Comparison of ENCODE assay signal across 8 cellular contexts in the genomic region with DNA sequence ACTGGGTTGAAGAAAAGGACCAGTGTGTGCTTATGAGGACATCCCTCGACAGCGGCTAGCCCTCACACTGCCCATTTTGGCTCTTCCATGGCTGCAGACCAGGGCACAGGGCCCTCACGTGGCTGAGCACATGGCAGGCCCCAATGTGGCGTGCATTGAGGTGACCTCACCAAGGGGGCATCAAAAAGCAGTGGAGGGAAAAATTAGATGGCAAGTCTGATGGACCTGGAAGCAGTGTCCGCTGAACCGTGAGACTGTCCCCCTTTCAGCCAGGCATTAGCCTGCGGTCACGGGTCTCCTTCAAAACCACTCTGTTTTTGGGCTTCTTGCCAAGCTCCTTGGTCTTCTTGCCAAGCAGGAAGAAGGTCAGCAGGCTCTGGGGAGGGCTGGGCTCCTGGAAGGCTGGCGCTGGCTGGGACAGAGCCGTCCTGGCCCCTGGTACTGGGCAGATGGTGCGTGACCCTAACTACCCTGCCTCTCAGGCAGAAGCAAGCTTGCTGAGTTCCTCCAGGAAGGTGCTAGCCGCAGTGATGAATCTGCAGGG.
DNase-seq lines count a peak whose midpoint lies in the region; ATAC-seq and TF ChIP-seq lines count a peak whose summit lies in the region.
"Had no signal": no experiment of that assay in that cellular context is flagged by ENCODE, and none has a peak within 500 bp of the region (broad histone marks: within the 10 kb centered on the region; RNA-seq: fewer than 3 reads in every experiment).

No MANE protein-coding gene starts in this region.

- no peak for ATAC-seq in GM21619 (IDR thresholded peaks at IDR 0.05; ENCODE audit: unreplicated experiment)

- TF ChIP-seq CTCF in astrocyte of the cerebellum (IDR thresholded peaks at IDR 0.05; ENCODE audit: low read depth, low read length, missing control alignments) = no peak

- H3K4me3 ChIP-seq in astrocyte of the cerebellum (ENCODE audit: low read depth, low read length) = no peak overlapping the region

- DNase-seq in NCI-H1092 (lab: John Stamatoyannopoulos, UW) (peak; percentile 80), astrocyte of the cerebellum (ENCODE audit: low read depth) (peak; percentile 49), kidney glomerular epithelial cell (lab: John Stamatoyannopoulos, UW) (peak; percentile 54), superior temporal gyrus (ENCODE audit: extremely low spot score) (peak; percentile 41), NCI-H524 treated with DMSO at 0.1 percent for 48 hours (lab: John Stamatoyannopoulos, UW) (no peak), UCSD-AML1 (lab: John Stamatoyannopoulos, UW; ENCODE audit: unreplicated experiment) (no peak)
- DNase-seq: H7 had no signal

- in situ Hi-C loops in astrocyte of the cerebellum (cut with HindIII; ENCODE audit: low sequenced_read_pairs) = no loop called here

Comparison
In these comparisons a context has a peak if more than half of its experiments do, and no peak if none do; other contexts are left out.
1. DNase-seq: peak in NCI-H1092 (single experiment), astrocyte of the cerebellum (single experiment), kidney glomerular epithelial cell (single experiment) and superior temporal gyrus (single experiment); none in NCI-H524 treated with DMSO at 0.1 percent for 48 hours (single experiment) and UCSD-AML1 (single experiment).